Comparison of ENCODE assay signal across 1 cellular context in genomic region chr12:120121766-120122293, GRCh38.
TF ChIP-seq lines count a peak whose summit lies in the region.

No MANE protein-coding gene starts in this region.

TF ChIP-seq in GM12878, 131 proteins besides CTCF, POLR2A, EP300 and RAD21 (continued from another document and continues in another):
- TF ChIP-seq ELK1 (IDR thresholded peaks at IDR 0.05; ENCODE audit: low read depth, low read length): no peak
- no peak for TF ChIP-seq EGR1 (IDR thresholded peaks at IDR 0.05; ENCODE audit: borderline replicate concordance in 1 of 2, low read depth in 2 of 2, low read length in 2 of 2)
- TF ChIP-seq KDM1A (IDR thresholded peaks at IDR 0.05; ENCODE audit: borderline replicate concordance): no peak
- peak; percentile 82 for TF ChIP-seq RELB (IDR thresholded peaks at IDR 0.05; ENCODE audit: low read depth)
- no peak for TF ChIP-seq SMAD1 (IDR thresholded peaks at IDR 0.05; ENCODE audit: low read depth, partially characterized antibody)
- TF ChIP-seq HCFC1 (IDR thresholded peaks at IDR 0.05; ENCODE audit: low read length): no peak
- TF ChIP-seq ETV6 (conservative IDR thresholded peaks at IDR 0.05 in 1 of 2, IDR thresholded peaks at IDR 0.05 in 1 of 2; ENCODE audit: borderline replicate concordance in 1 of 2, low read depth in 1 of 2): no peak; a peak in 1 of 4 replicates
- TF ChIP-seq ZBTB33 (IDR thresholded peaks at IDR 0.05): no peak
- TF ChIP-seq MEF2A (IDR thresholded peaks at IDR 0.05; ENCODE audit: insufficient read depth, low read depth, low read length): no peak
- TF ChIP-seq HDAC6 (IDR thresholded peaks at IDR 0.05; ENCODE audit: unreplicated experiment): no peak
- peak; percentile 81 for TF ChIP-seq IKZF2 (IDR thresholded peaks at IDR 0.05)
- TF ChIP-seq HDGF (IDR thresholded peaks at IDR 0.05): 0 out of 2 replicates have a peak, but pooled peaks have one; percentile 54
- TF ChIP-seq RFX5 (IDR thresholded peaks at IDR 0.05; ENCODE audit: low read depth, low read length): no peak
- peak; percentile 82 for TF ChIP-seq RAD51 (IDR thresholded peaks at IDR 0.05)
- peak; percentile 52; the same call in 1 of the 2 replicates for TF ChIP-seq IKZF1 (conservative IDR thresholded peaks at IDR 0.05)
- no peak for TF ChIP-seq CEBPB (IDR thresholded peaks at IDR 0.05; ENCODE audit: borderline replicate concordance in 1 of 2, low read depth in 2 of 2, low read length in 2 of 2)
- no peak for TF ChIP-seq NRF1 (conservative IDR thresholded peaks at IDR 0.05; ENCODE audit: low read depth, low read length)
- TF ChIP-seq ZNF217 (IDR thresholded peaks at IDR 0.05): no peak
- 0 out of 2 replicates have a peak, but pooled peaks have one; percentile 42 for TF ChIP-seq ZBED1 (IDR thresholded peaks at IDR 0.05; ENCODE audit: borderline replicate concordance)
- no peak for TF ChIP-seq WRNIP1 (IDR thresholded peaks at IDR 0.05; ENCODE audit: borderline replicate concordance, low read depth, low read length)
- TF ChIP-seq TCF12 (IDR thresholded peaks at IDR 0.05; ENCODE audit: low read depth, low read length): 0 out of 2 replicates have a peak, but pooled peaks have one; percentile 59
- peak; percentile 39 for TF ChIP-seq RUNX3 (IDR thresholded peaks at IDR 0.05; ENCODE audit: low read length)
- no peak for TF ChIP-seq SMARCA5 (IDR thresholded peaks at IDR 0.05)
- TF ChIP-seq TCF3 (IDR thresholded peaks at IDR 0.05; ENCODE audit: borderline replicate concordance, insufficient read depth, low read depth, low read length): peak; percentile 54; the same call in 1 of the 2 replicates
- TF ChIP-seq FOXM1 (IDR thresholded peaks at IDR 0.05; ENCODE audit: low read depth, low read length): no peak
- no peak for TF ChIP-seq GABPA (IDR thresholded peaks at IDR 0.05; ENCODE audit: low read depth)
- no peak for TF ChIP-seq SIX5 (IDR thresholded peaks at IDR 0.05; ENCODE audit: low read depth, low read length, severe bottlenecking)
- TF ChIP-seq ZBTB4 (CRISPR knock-in tag; IDR thresholded peaks at IDR 0.05): no peak
- TF ChIP-seq POLR2AphosphoS5 (IDR thresholded peaks at IDR 0.05; ENCODE audit: low read length): no peak
- TF ChIP-seq MYC (IDR thresholded peaks at IDR 0.05; ENCODE audit: insufficient read depth, insufficient read length, insufficient replicate concordance, low read length, severe bottlenecking): no peak
- peak; percentile 89 for TF ChIP-seq ZNF687 (IDR thresholded peaks at IDR 0.05)
- TF ChIP-seq JUND (IDR thresholded peaks at IDR 0.05; ENCODE audit: low read depth, low read length): no peak
- TF ChIP-seq EED (IDR thresholded peaks at IDR 0.05; ENCODE audit: low read depth): peak; percentile 58; the same call in 1 of the 2 replicates
- TF ChIP-seq ZNF24 (IDR thresholded peaks at IDR 0.05): no peak
- TF ChIP-seq NFIC (IDR thresholded peaks at IDR 0.05; ENCODE audit: low read depth, low read length): peak; percentile 78; the same call in 1 of the 2 replicates
- 0 out of 2 replicates have a peak, but pooled peaks have one; percentile 28 for TF ChIP-seq MXI1 (IDR thresholded peaks at IDR 0.05; ENCODE audit: low read depth, low read length)
- no peak for TF ChIP-seq SPI1 (IDR thresholded peaks at IDR 0.05; ENCODE audit: borderline replicate concordance, insufficient read depth, low read depth, low read length)
- TF ChIP-seq BCLAF1 (IDR thresholded peaks at IDR 0.05): no peak
- peak; percentile 58; the same call in 1 of the 2 replicates for TF ChIP-seq PML (IDR thresholded peaks at IDR 0.05; ENCODE audit: low read length)
- TF ChIP-seq ZNF622 (IDR thresholded peaks at IDR 0.05): no peak
- no peak for TF ChIP-seq LARP7 (IDR thresholded peaks at IDR 0.05)
- 0 out of 2 replicates have a peak, but pooled peaks have one; percentile 28 for TF ChIP-seq MLLT1 (IDR thresholded peaks at IDR 0.05)
- TF ChIP-seq BMI1 (IDR thresholded peaks at IDR 0.05; ENCODE audit: borderline replicate concordance): no peak
- no peak for TF ChIP-seq GATAD2B (conservative IDR thresholded peaks at IDR 0.05; ENCODE audit: low read depth)
- peak; percentile 32; the same call in 1 of the 2 replicates for TF ChIP-seq PAX5 (IDR thresholded peaks at IDR 0.05; ENCODE audit: borderline replicate concordance, low read depth, low read length)
- TF ChIP-seq KAT2A (conservative IDR thresholded peaks at IDR 0.05; ENCODE audit: control insufficient read depth, low read depth, low read length): no peak
- TF ChIP-seq ASH2L (IDR thresholded peaks at IDR 0.05; ENCODE audit: borderline replicate concordance, low read depth): 0 out of 2 replicates have a peak, but pooled peaks have one; percentile 70
- peak; percentile 45; the same call in 1 of the 2 replicates for TF ChIP-seq NR2F1 (conservative IDR thresholded peaks at IDR 0.05)
- no peak for TF ChIP-seq CHD2 (IDR thresholded peaks at IDR 0.05; ENCODE audit: borderline replicate concordance, low read depth, low read length)
- no peak for TF ChIP-seq EZH2 (IDR thresholded peaks at IDR 0.05; ENCODE audit: borderline replicate concordance, control insufficient read depth, low read depth, low read length)
- no peak for TF ChIP-seq SIN3A (IDR thresholded peaks at IDR 0.05; ENCODE audit: low read depth, low read length)
- peak; percentile 55; the same call in 1 of the 2 replicates for TF ChIP-seq MTA3 (IDR thresholded peaks at IDR 0.05; ENCODE audit: borderline replicate concordance, low read length)
- TF ChIP-seq CBX5 (IDR thresholded peaks at IDR 0.05; ENCODE audit: low read depth): 0 out of 2 replicates have a peak, but pooled peaks have one; percentile 14
- no peak for TF ChIP-seq SP1 (IDR thresholded peaks at IDR 0.05; ENCODE audit: low read depth, low read length)
